ENCODE assay signal across 8 cellular contexts in the genomic region with DNA sequence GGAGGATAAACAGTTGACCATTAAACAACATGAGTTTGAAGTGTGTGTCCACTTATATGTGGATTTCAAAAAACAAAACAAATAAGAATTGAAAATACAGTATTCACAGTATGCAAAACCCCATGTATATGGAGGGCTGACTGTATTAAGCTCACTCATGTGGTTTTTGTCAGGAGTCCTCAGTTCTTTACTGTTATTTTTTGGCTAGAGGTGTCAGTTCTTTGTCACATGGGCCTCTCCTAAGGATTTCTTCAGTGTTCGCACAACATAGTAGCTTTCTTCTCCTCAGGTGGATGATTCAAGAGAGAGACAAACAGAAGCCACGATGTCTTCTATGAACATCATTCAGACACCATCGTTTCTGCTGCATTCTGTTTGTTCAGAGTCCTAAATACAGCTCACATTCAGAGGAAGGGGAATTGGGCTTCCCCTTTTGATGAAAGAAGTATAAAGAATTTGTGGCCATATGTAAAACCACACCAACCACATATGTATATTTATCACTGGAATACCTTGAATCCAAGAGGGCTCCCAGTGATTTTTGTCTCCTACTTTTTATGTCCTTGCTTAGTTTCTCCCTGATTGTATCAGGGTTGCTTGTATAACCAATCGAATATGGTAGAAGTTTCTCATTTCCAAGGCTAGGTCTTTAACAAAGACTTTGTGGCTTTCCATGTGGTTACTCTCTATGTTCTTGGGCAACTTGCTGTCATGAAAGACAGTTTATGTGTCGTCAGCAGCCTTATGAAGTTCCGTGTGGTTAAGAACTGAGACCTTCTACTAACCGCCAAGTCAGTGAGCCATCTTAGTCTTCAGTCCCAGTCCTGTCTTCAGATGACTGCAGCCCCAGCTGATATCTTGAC. TPM values are rescaled to one million over a fixed set of nuclear protein-coding genes. Genes with fewer than 3 reads are reported as not detected.
DNase-seq lines count a peak whose midpoint lies in the region; ATAC-seq lines count a peak whose summit lies in the region.

No MANE protein-coding gene starts in this region.

- no peaks in the 10 kb centered on the region for H3K9me3 Mint-ChIP-seq in stimulated activated effector memory CD8-positive, alpha-beta T cell treated with anti-CD3 and anti-CD28 coated beads, Interleukin-12 subunit alpha, Interleukin-12 subunit beta, amount 100 ng/mL, for 72 hours

- DNase-seq in RPMI7951 (ENCODE audit: low read depth) (peak; percentile 64), amniotic epithelial cell (ENCODE audit: low read depth) (peak; percentile 79), posterior cingulate gyrus (no peak), caudate nucleus (lab: John Stamatoyannopoulos, UW) (no peak), anterior cingulate cortex (lab: John Stamatoyannopoulos, UW) (no peak)
- peak; percentile 12 to 67 for DNase-seq in stimulated activated effector memory CD8-positive, alpha-beta T cell treated with anti-CD3 and anti-CD28 coated beads, Interleukin-12 subunit alpha, Interleukin-12 subunit beta, amount 100 ng/mL, for 72 hours (ENCODE audit: low spot score in 2 of 2)

- peak overlapping the region; percentile 49 for H3K4me3 Mint-ChIP-seq in stimulated activated effector memory CD8-positive, alpha-beta T cell treated with anti-CD3 and anti-CD28 coated beads, Interleukin-12 subunit alpha, Interleukin-12 subunit beta, amount 100 ng/mL, for 72 hours

- H3K27ac ChIP-seq in caudate nucleus (ENCODE audit: low read depth, low read length), result no peak overlapping the region

- intact Hi-C loops in posterior cingulate gyrus (cut with DNase I), result no loop called here

- peak; percentile 96 for ATAC-seq in GM18861 (IDR thresholded peaks at IDR 0.05; ENCODE audit: unreplicated experiment)
- ATAC-seq in HG02885 (IDR thresholded peaks at IDR 0.05; ENCODE audit: poor library complexity, unreplicated experiment), result peak; percentile 98
- peak; percentile 99 for ATAC-seq in stimulated activated effector memory CD8-positive, alpha-beta T cell treated with anti-CD3 and anti-CD28 coated beads, Interleukin-12 subunit alpha, Interleukin-12 subunit beta, amount 100 ng/mL, for 72 hours

- H3K36me3 Mint-ChIP-seq in stimulated activated effector memory CD8-positive, alpha-beta T cell treated with anti-CD3 and anti-CD28 coated beads, Interleukin-12 subunit alpha, Interleukin-12 subunit beta, amount 100 ng/mL, for 72 hours, result peaks cover 6% of the 10 kb centered on the region

- H3K27ac Mint-ChIP-seq in stimulated activated effector memory CD8-positive, alpha-beta T cell treated with anti-CD3 and anti-CD28 coated beads, Interleukin-12 subunit alpha, Interleukin-12 subunit beta, amount 100 ng/mL, for 72 hours, result peak overlapping the region; percentile 88

- H3K4me1 Mint-ChIP-seq in stimulated activated effector memory CD8-positive, alpha-beta T cell treated with anti-CD3 and anti-CD28 coated beads, Interleukin-12 subunit alpha, Interleukin-12 subunit beta, amount 100 ng/mL, for 72 hours, result peaks cover 28% of the 10 kb centered on the region

RNA-seq across cellular contexts. Expression of gene MNAT1, which starts 18.9 kb away (rescaled TPM):
- 56.9 and 75.5 TPM in 2 replicates for total RNA-seq in RPMI7951 (2014; rRNA removed; shearing (Covaris generic))

RNA-seq across cellular contexts. Expression of gene SIX4, which starts 29.3 kb away (rescaled TPM):
- 4.1 and 4.5 TPM in 2 replicates for total RNA-seq in RPMI7951 (2014; rRNA removed; shearing (Covaris generic))

Comparison
In these comparisons a context has a peak if more than half of its experiments do, and no peak if none do; other contexts are left out.
1. DNase-seq: peak in RPMI7951 (single experiment), amniotic epithelial cell (single experiment) and stimulated activated effector memory CD8-positive, alpha-beta T cell treated with anti-CD3 and anti-CD28 coated beads, Interleukin-12 subunit alpha, Interleukin-12 subunit beta, amount 100 ng/mL, for 72 hours (2 of 2); none in posterior cingulate gyrus (0 of 10), caudate nucleus (0 of 61) and anterior cingulate cortex (0 of 58).
2. Peak in every context shown above with its lines, with median percentiles within 50 percentile points of each other: ATAC-seq.